18 cellular contexts compared by ENCODE assay signal in the genomic region with DNA sequence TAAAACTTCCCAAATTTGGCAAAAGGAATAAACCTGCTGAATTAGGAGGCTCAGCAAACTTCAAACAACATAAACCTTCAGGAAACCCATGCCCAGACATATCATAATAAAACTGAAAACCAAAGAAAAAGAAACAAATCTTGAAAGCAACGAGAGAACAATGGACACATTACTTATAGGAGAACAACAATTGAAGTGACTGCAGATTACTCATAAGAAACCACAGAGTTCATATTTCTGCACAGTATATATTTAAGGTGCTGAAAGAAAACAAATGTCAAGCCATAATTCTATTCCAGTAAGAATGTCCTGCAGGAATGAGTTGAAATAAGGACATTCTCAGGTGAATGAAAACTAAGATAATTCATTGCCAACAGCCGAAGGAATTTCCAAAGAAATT.
DNase-seq lines count a peak whose midpoint lies in the region; ATAC-seq, FAIRE-seq and TF ChIP-seq lines count a peak whose summit lies in the region.
"Had no signal": no experiment of that assay in that cellular context is flagged by ENCODE, and none has a peak within 500 bp of the region (broad histone marks: within the 10 kb centered on the region; RNA-seq: fewer than 3 reads in every experiment).

No MANE protein-coding gene starts in this region.

- 13% methylated on average over 2 of the region's 2 CpGs for WGBS in mammary epithelial cell (ENCODE audit: low coverage, missing lambda C conversion rate)

- peaks cover 13% of the 10 kb centered on the region for H3K27me3 Mint-ChIP-seq in activated T-helper 17 cell treated with anti-CD3 and anti-CD28 coated beads, Interleukin-2, amount 50 U/mL, for 72 hours
- H3K27me3 Mint-ChIP-seq in activated CD8-positive, alpha-beta T cell treated with anti-CD3 and anti-CD28 coated beads for 36 hours, result peaks cover 13% of the 10 kb centered on the region

- CTCF ChIA-PET in mammary epithelial cell (lab: Charles Lee; ENCODE audit: low non-redundant PET), result no interaction called here
- CTCF ChIA-PET in activated CD8-positive, alpha-beta T cell treated with anti-CD3 and anti-CD28 coated beads for 36 hours (lab: Charles Lee), result interaction anchor here (1.0 to 3.6 kb wide), 3 partner anchors 10 to 155 kb away, joined by 3 to 16 read pairs (median 4); no protein-coding TSS in a partner anchor

- no peaks in the 10 kb centered on the region for H4K20me1 ChIP-seq in mammary epithelial cell (ENCODE audit: insufficient read depth, low read length)

- H3K4me3 ChIP-seq in mammary epithelial cell (replicated peaks in 1 of 3; ENCODE audit: insufficient read depth in 1 of 3, low read depth in 2 of 3, low read length in 3 of 3) (no peak overlapping the region), breast epithelium (no peak overlapping the region), fibroblast of the aortic adventitia (ENCODE audit: low read depth, low read length) (no peak overlapping the region)
- H3K4me3 ChIP-seq: GM23338, HAP-1 had no signal

- peak overlapping the region; percentile 35 for H3K4me2 ChIP-seq in mammary epithelial cell (ENCODE audit: insufficient read depth, low read depth, low read length)
- H3K4me2 ChIP-seq: GM23338 had no signal

- H3K9me3 Mint-ChIP-seq in activated T-helper 17 cell treated with anti-CD3 and anti-CD28 coated beads, Interleukin-2, amount 50 U/mL, for 72 hours, result no peaks in the 10 kb centered on the region
- H3K9me3 Mint-ChIP-seq in activated CD8-positive, alpha-beta T cell treated with anti-CD3 and anti-CD28 coated beads for 36 hours, result peaks cover 1% of the 10 kb centered on the region

- peaks cover 5% of the 10 kb centered on the region for H3K4me1 Mint-ChIP-seq in activated T-helper 17 cell treated with anti-CD3 and anti-CD28 coated beads, Interleukin-2, amount 50 U/mL, for 72 hours
- no peaks in the 10 kb centered on the region for H3K4me1 Mint-ChIP-seq in activated CD8-positive, alpha-beta T cell treated with anti-CD3 and anti-CD28 coated beads for 36 hours (ENCODE audit: low read depth)
- H3K4me1 Mint-ChIP-seq: CD4-positive, alpha-beta memory T cell had no signal

- no peak for FAIRE-seq in H54 (lab: Jason Lieb, UNC)
- FAIRE-seq: G401.6, GM19239 had no signal

- peaks cover 2% of the 10 kb centered on the region for H3K4me1 ChIP-seq in mammary epithelial cell (ENCODE audit: insufficient read depth, low read length)
- H3K4me1 ChIP-seq in breast epithelium, result no peaks in the 10 kb centered on the region

- no peak overlapping the region for H3K27ac Mint-ChIP-seq in activated T-helper 17 cell treated with anti-CD3 and anti-CD28 coated beads, Interleukin-2, amount 50 U/mL, for 72 hours
- no peak overlapping the region for H3K27ac Mint-ChIP-seq in activated CD8-positive, alpha-beta T cell treated with anti-CD3 and anti-CD28 coated beads for 36 hours
- H3K27ac Mint-ChIP-seq: CD4-positive, alpha-beta memory T cell; GM23338; HFFc6 had no signal

- POLR2A ChIA-PET in activated CD8-positive, alpha-beta T cell treated with anti-CD3 and anti-CD28 coated beads for 36 hours (lab: Charles Lee), result no interaction called here

- intact Hi-C loops in mammary epithelial cell (cut with micrococcal nuclease), result no loop called here
- intact Hi-C loops in breast epithelium (cut with DNase I; ENCODE audit: low total_unique reads), result no loop called here
- intact Hi-C loops in activated CD8-positive, alpha-beta T cell treated with anti-CD3 and anti-CD28 coated beads for 36 hours (cut with micrococcal nuclease), result no loop called here

- DNase-seq in mammary epithelial cell (peak; percentile 14), breast epithelium (ENCODE audit: low spot score in 2 of 2) (no peak), fibroblast of the aortic adventitia (ENCODE audit: low read depth) (peak; percentile 23), H54 (ENCODE audit: insufficient read length, low spot score) (no peak), iPS-NIHi11 (ENCODE audit: low spot score) (no peak)
- DNase-seq in activated CD8-positive, alpha-beta T cell treated with anti-CD3 and anti-CD28 coated beads for 36 hours, result no peak
- DNase-seq: C1 segment of cervical spinal cord; Calu3; CD4-positive, alpha-beta memory T cell; COR-L47; DMS153; DND-41; HFFc6 had no signal

- in situ Hi-C loops in mammary epithelial cell (cut with MboI; ENCODE audit: low sequenced_read_pairs in 2 of 2), result loop anchor here in 1 of 2 donors (25.0 kb wide), 1 partner anchor 153 kb away; no protein-coding TSS in a partner anchor

- H3K27me3 ChIP-seq in mammary epithelial cell (ENCODE audit: insufficient read depth, low read length) (peaks cover 4% of the 10 kb centered on the region), breast epithelium (no peaks in the 10 kb centered on the region)

- H3K27ac ChIP-seq in mammary epithelial cell (ENCODE audit: insufficient read depth, low read depth, low read length), result no peak overlapping the region
- no peak overlapping the region for H3K27ac ChIP-seq in breast epithelium

- no peak for TF ChIP-seq CTCF in mammary epithelial cell (conservative IDR thresholded peaks at IDR 0.05 in 1 of 2, IDR thresholded peaks at IDR 0.05 in 1 of 2; ENCODE audit: extremely low read depth in 1 of 2, insufficient read depth in 1 of 2, low read depth in 1 of 2, low read length in 2 of 2)
- no peak for TF ChIP-seq CTCF in breast epithelium (IDR thresholded peaks at IDR 0.05)
- TF ChIP-seq CTCF in fibroblast of the aortic adventitia (IDR thresholded peaks at IDR 0.05; ENCODE audit: insufficient read depth, low read length), result no peak
- TF ChIP-seq CTCF in activated CD8-positive, alpha-beta T cell treated with anti-CD3 and anti-CD28 coated beads for 36 hours (IDR thresholded peaks at IDR 0.05), result no peak

- H3K79me2 ChIP-seq in mammary epithelial cell (ENCODE audit: insufficient read depth, low read length), result no peaks in the 10 kb centered on the region

- H3K9me3 ChIP-seq in mammary epithelial cell (replicated peaks; ENCODE audit: insufficient read depth, low read length) (no peaks in the 10 kb centered on the region), breast epithelium (peaks cover 0 to 5% of the 10 kb centered on the region in 2 donors)
- H3K9me3 ChIP-seq: HAP-1 had no signal

- H2AFZ ChIP-seq in mammary epithelial cell (ENCODE audit: low read depth, low read length), result no peak overlapping the region
- H2AFZ ChIP-seq: GM23338 had no signal

- H3K9ac ChIP-seq in mammary epithelial cell (ENCODE audit: insufficient read depth, low read length), result no peak overlapping the region

- ATAC-seq in activated T-helper 17 cell treated with anti-CD3 and anti-CD28 coated beads, Interleukin-2, amount 50 U/mL, for 72 hours (replicated peaks), result peak; percentile 39
- ATAC-seq in activated CD8-positive, alpha-beta T cell treated with anti-CD3 and anti-CD28 coated beads for 36 hours, result no peak
- ATAC-seq: GM23338 had no signal

- no peaks in the 10 kb centered on the region for H3K36me3 Mint-ChIP-seq in activated T-helper 17 cell treated with anti-CD3 and anti-CD28 coated beads, Interleukin-2, amount 50 U/mL, for 72 hours (ENCODE audit: low read depth)
- no peaks in the 10 kb centered on the region for H3K36me3 Mint-ChIP-seq in activated CD8-positive, alpha-beta T cell treated with anti-CD3 and anti-CD28 coated beads for 36 hours (ENCODE audit: low read depth)
- H3K36me3 Mint-ChIP-seq: CD4-positive, alpha-beta memory T cell had no signal

- BruUV-seq in mammary epithelial cell (replicated peaks; lab: Mats Ljungman, UMichigan), result no TSS peak

- H3K4me3 Mint-ChIP-seq in activated T-helper 17 cell treated with anti-CD3 and anti-CD28 coated beads, Interleukin-2, amount 50 U/mL, for 72 hours, result no peak overlapping the region
- H3K4me3 Mint-ChIP-seq in activated CD8-positive, alpha-beta T cell treated with anti-CD3 and anti-CD28 coated beads for 36 hours, result no peak overlapping the region
- H3K4me3 Mint-ChIP-seq: CD4-positive, alpha-beta memory T cell; GM23338; HFFc6 had no signal

- dilution Hi-C loops in mammary epithelial cell (cut with HindIII; ENCODE audit: low sequenced_read_pairs), result no loop called here

- TF ChIP-seq POLR2A in breast epithelium (IDR thresholded peaks at IDR 0.05) (no peak), H54 (IDR thresholded peaks at IDR 0.05; ENCODE audit: low read depth, low read length) (no peak)

- H3K36me3 ChIP-seq in mammary epithelial cell (ENCODE audit: insufficient read depth, low read length), result no peaks in the 10 kb centered on the region
- H3K36me3 ChIP-seq in breast epithelium, result no peaks in the 10 kb centered on the region
- H3K36me3 ChIP-seq: HAP-1 had no signal

Comparison
In these comparisons a context has a peak if more than half of its experiments do, and no peak if none do; other contexts are left out.
1. DNase-seq: peak in mammary epithelial cell (single experiment) and fibroblast of the aortic adventitia (single experiment); none in breast epithelium (0 of 2), H54 (single experiment), activated CD8-positive, alpha-beta T cell treated with anti-CD3 and anti-CD28 coated beads for 36 hours (single experiment) and iPS-NIHi11 (single experiment).